1 cellular context compared by ENCODE assay signal in the genomic region with DNA sequence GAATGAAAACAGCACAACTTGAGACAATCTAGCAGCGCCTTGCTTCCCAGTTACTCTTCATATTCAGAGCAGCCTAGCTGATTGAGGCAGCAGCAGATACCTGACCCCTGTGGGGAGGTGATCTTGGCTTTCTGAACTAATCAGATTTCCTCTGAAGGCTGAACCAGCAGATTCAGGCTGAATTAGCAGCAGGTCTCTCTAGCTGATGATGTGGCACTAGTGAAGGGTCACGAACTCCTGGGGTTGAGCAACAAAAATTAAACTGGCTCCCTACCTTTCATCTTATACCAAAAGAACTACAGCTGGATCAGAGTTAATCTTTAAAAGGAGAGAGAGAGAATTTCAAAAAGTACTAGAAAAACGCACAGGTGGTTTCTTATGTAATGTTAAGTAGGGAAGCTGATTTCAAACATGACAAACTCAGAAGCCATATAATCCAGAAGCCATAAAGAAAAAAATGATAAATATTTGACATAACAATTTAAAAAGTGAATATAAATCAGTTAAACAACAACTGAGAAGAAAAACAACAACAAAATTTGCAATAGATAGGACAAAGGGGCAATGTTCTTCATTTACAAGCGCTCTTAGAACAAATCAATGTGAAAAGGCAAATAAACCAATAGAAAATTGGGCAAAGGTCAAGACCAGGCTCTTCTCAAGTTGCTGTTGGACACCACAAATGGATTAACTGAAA.
TF ChIP-seq lines count a peak whose summit lies in the region.

No MANE protein-coding gene starts in this region.

TF ChIP-seq in SK-N-SH, 30 proteins besides CTCF, POLR2A, EP300 and RAD21 (continued from another document):
- TF ChIP-seq USF1 (IDR thresholded peaks at IDR 0.05; ENCODE audit: borderline replicate concordance, low read depth) (no peak), RCOR1 (IDR thresholded peaks at IDR 0.05; ENCODE audit: low read length) (no peak), RFX5 (IDR thresholded peaks at IDR 0.05; ENCODE audit: low read length) (no peak), ELF1 (IDR thresholded peaks at IDR 0.05) (no peak), NFIC (IDR thresholded peaks at IDR 0.05; ENCODE audit: borderline replicate concordance) (no peak), GABPA (IDR thresholded peaks at IDR 0.05; ENCODE audit: low read depth) (no peak), SMC3 (IDR thresholded peaks at IDR 0.05; ENCODE audit: low read depth, low read length) (no peak), TEAD4 (IDR thresholded peaks at IDR 0.05; ENCODE audit: borderline replicate concordance, insufficient read depth) (no peak), POLR2AphosphoS5 (IDR thresholded peaks at IDR 0.05; ENCODE audit: low read depth, low read length) (no peak)
- TF ChIP-seq, protein P1, sequence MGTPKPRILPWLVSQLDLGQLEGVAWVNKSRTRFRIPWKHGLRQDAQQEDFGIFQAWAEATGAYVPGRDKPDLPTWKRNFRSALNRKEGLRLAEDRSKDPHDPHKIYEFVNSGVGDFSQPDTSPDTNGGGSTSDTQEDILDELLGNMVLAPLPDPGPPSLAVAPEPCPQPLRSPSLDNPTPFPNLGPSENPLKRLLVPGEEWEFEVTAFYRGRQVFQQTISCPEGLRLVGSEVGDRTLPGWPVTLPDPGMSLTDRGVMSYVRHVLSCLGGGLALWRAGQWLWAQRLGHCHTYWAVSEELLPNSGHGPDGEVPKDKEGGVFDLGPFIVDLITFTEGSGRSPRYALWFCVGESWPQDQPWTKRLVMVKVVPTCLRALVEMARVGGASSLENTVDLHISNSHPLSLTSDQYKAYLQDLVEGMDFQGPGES (IDR thresholded peaks at IDR 0.05; ENCODE audit: low read depth, low read length) = no peak
